8 cellular contexts compared by ENCODE assay signal in the genomic region with DNA sequence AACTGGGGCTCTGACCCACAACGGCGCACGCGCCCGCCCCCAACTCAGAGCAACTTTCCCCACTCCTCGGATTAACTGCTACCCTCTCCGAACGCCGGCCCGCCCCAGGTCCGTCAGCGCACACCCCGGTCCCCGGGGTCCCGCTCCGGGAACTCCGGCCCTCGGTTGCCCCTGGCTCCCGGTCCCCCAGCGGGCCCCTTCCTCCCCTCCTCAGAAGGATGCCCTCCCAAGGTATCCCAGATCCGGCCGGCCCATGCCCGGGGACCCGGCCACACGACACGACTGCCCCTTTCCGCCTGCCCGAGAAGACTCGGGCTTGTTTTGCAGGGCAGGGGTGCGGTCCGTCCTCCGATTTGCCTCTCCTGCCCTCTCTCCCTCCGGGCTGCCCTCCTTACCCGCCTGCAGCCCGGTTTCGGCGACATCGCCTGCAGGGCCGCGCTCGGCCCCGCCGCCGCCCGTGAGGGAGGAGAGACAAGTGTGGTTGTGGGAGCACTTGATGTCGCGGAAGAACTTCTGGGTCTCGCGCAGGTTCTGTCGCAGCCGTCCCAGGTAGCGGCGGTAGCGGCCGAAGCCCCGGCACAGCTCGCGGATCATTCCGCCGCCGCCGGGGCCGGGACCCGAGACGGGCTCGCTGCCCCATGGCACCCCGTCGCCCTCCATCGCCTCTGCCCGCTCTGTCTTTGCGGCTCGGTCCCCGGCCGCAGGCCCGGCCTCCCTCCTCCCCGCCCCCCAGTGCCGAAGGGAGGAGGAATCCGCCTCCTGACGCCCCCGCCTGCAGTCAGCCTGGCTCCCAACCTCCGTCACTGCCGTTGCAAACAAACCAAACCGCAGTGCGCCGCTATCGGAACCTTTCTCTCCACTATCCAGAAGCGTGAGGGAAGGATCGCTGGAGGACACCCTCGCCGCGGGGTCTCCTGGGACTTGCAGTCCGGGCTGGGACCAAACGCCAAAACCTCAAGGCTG. TPM values are rescaled to one million over a fixed set of nuclear protein-coding genes. Genes with fewer than 3 reads are reported as not detected.
A peak's percentile ranks its signal among the peaks of the same experiment; 100 is the strongest.
DNase-seq lines count a peak whose midpoint lies in the region; ATAC-seq and TF ChIP-seq lines count a peak whose summit lies in the region.

A gene with protein sequence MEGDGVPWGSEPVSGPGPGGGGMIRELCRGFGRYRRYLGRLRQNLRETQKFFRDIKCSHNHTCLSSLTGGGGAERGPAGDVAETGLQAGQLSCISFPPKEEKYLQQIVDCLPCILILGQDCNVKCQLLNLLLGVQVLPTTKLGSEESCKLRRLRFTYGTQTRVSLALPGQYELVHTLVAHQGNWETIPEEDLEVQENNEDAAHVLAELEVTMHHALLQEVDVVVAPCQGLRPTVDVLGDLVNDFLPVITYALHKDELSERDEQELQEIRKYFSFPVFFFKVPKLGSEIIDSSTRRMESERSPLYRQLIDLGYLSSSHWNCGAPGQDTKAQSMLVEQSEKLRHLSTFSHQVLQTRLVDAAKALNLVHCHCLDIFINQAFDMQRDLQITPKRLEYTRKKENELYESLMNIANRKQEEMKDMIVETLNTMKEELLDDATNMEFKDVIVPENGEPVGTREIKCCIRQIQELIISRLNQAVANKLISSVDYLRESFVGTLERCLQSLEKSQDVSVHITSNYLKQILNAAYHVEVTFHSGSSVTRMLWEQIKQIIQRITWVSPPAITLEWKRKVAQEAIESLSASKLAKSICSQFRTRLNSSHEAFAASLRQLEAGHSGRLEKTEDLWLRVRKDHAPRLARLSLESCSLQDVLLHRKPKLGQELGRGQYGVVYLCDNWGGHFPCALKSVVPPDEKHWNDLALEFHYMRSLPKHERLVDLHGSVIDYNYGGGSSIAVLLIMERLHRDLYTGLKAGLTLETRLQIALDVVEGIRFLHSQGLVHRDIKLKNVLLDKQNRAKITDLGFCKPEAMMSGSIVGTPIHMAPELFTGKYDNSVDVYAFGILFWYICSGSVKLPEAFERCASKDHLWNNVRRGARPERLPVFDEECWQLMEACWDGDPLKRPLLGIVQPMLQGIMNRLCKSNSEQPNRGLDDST (minus strand): TSS at position 827 of the 963 bp plus-strand sequence. CDS start 167 bp downstream, at position 660.

- no peaks in the 10 kb centered on the region for H3K36me3 Mint-ChIP-seq in HFFc6 (ENCODE audit: low read depth)
- H3K36me3 Mint-ChIP-seq in activated naive CD4-positive, alpha-beta T cell treated with anti-CD3 and anti-CD28 coated beads, Interleukin-2, amount 50 U/mL, for 24 hours: no peaks in the 10 kb centered on the region

- no peaks in the 10 kb centered on the region for H3K9me3 Mint-ChIP-seq in HFFc6
- H3K9me3 Mint-ChIP-seq in activated naive CD4-positive, alpha-beta T cell treated with anti-CD3 and anti-CD28 coated beads, Interleukin-2, amount 50 U/mL, for 24 hours: no peaks in the 10 kb centered on the region

- H3K27me3 Mint-ChIP-seq in HFFc6 (ENCODE audit: insufficient read depth): peaks cover 7% of the 10 kb centered on the region
- H3K27me3 Mint-ChIP-seq in activated naive CD4-positive, alpha-beta T cell treated with anti-CD3 and anti-CD28 coated beads, Interleukin-2, amount 50 U/mL, for 24 hours: no peaks in the 10 kb centered on the region

- DNase-seq in GM04503 (ENCODE audit: low read depth) (peak; percentile 81), HFFc6 (peak; percentile 95), NCI-H1048 (lab: John Stamatoyannopoulos, UW) (peak; percentile 96), globus pallidus (ENCODE audit: low spot score) (peak; percentile 97), nucleus accumbens (lab: John Stamatoyannopoulos, UW) (peak; percentile 64 to 97 (median 93)), superior temporal gyrus (ENCODE audit: extremely low spot score) (peak; percentile 98)

- peak within 1 kb of the TSS; percentile 91 for H3K27ac Mint-ChIP-seq in HFFc6
- peak within 1 kb of the TSS; percentile 100 for H3K27ac Mint-ChIP-seq in activated naive CD4-positive, alpha-beta T cell treated with anti-CD3 and anti-CD28 coated beads, Interleukin-2, amount 50 U/mL, for 24 hours

- H3K4me3 Mint-ChIP-seq in HFFc6: peak within 1 kb of the TSS; percentile 96
- H3K4me3 Mint-ChIP-seq in activated naive CD4-positive, alpha-beta T cell treated with anti-CD3 and anti-CD28 coated beads, Interleukin-2, amount 50 U/mL, for 24 hours: peak within 1 kb of the TSS; percentile 96

- peak; percentile 97 for ATAC-seq in SK-N-SH treated with all-trans-retinoic acid at 6 μM for 48 hours

- H3K4me1 Mint-ChIP-seq in HFFc6 (ENCODE audit: low read depth): peaks cover 40% of the 10 kb centered on the region
- peaks cover 50% of the 10 kb centered on the region for H3K4me1 Mint-ChIP-seq in activated naive CD4-positive, alpha-beta T cell treated with anti-CD3 and anti-CD28 coated beads, Interleukin-2, amount 50 U/mL, for 24 hours

- TF ChIP-seq CTCF in HFFc6 (IDR thresholded peaks at IDR 0.05): no peak; the same call in 1 of the 2 replicates

TF ChIP-seq in SK-N-SH treated with all-trans-retinoic acid at 6 μM for 48 hours, 23 proteins besides CTCF, POLR2A, EP300 and RAD21 (continues in another document):
- TF ChIP-seq ZNF565 (CRISPR knock-in tag; conservative IDR thresholded peaks at IDR 0.05; ENCODE audit: low read depth) (no peak), TCF4 (CRISPR knock-in tag; IDR thresholded peaks at IDR 0.05; ENCODE audit: borderline replicate concordance) (no peak), ZFP3 (CRISPR knock-in tag; IDR thresholded peaks at IDR 0.05) (peak; percentile 30; the same call in 1 of the 2 replicates), CSRNP3 (CRISPR knock-in tag; IDR thresholded peaks at IDR 0.05) (no peak), GLIS3 (CRISPR knock-in tag; IDR thresholded peaks at IDR 0.05) (no peak), PATZ1 (CRISPR knock-in tag; IDR thresholded peaks at IDR 0.05; ENCODE audit: borderline replicate concordance) (peak; percentile 87), TSHZ2 (CRISPR knock-in tag; IDR thresholded peaks at IDR 0.05) (peak; percentile 55; the same call in 1 of the 2 replicates)
- TF ChIP-seq, protein P1, sequence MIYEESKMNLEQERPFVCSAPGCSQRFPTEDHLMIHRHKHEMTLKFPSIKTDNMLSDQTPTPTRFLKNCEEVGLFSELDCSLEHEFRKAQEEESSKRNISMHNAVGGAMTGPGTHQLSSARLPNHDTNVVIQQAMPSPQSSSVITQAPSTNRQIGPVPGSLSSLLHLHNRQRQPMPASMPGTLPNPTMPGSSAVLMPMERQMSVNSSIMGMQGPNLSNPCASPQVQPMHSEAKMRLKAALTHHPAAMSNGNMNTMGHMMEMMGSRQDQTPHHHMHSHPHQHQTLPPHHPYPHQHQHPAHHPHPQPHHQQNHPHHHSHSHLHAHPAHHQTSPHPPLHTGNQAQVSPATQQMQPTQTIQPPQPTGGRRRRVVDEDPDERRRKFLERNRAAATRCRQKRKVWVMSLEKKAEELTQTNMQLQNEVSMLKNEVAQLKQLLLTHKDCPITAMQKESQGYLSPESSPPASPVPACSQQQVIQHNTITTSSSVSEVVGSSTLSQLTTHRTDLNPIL (CRISPR knock-in tag; IDR thresholded peaks at IDR 0.05; ENCODE audit: low read depth): no peak

RNA-seq across cellular contexts. Expression of the gene that starts here (rescaled TPM):
- total RNA-seq in HFFc6 (2021; fragmentation: NEBNext Ultra II Directional; extraction: Animal tissue kit (Norgen Biotek cat#: 25700)): 10 to 100 TPM; 13.1 to 17.5 (median 13.9) TPM

Comparison
In these comparisons a context has a peak if more than half of its experiments do, and no peak if none do; other contexts are left out.
1. Peak in every context shown above with its lines: DNase-seq and ATAC-seq.